Comparison of ENCODE assay signal across 11 cellular contexts in the genomic region with DNA sequence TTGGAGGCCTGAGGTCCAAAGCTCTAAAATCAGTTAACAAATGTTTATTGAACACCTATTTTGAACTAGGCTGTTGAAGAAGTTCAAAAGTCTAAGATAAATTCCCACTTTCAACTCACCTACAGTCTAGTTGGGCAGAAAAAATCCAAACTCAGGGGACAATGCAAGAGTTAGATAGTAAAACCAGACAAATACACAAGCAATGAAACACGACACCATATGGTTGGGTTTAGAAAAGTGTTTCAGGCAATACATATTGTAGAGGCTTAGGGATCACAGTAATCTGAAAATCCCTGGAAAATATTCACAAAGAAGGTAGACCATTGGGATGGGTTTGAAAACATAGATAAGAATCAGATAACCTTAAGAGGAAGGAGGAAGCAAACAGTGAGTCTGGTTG. TPM values are rescaled to one million over a fixed set of nuclear protein-coding genes. Genes with fewer than 3 reads are reported as not detected.
A peak's percentile ranks its signal among the peaks of the same experiment; 100 is the strongest.
DNase-seq lines count a peak whose midpoint lies in the region; ATAC-seq, FAIRE-seq and TF ChIP-seq lines count a peak whose summit lies in the region.
"Had no signal": no experiment of that assay in that cellular context is flagged by ENCODE, and none has a peak within 500 bp of the region (broad histone marks: within the 10 kb centered on the region; RNA-seq: fewer than 3 reads in every experiment).

No MANE protein-coding gene starts in this region.

- H3K9me3 ChIP-seq in Caco-2 (no peaks in the 10 kb centered on the region), Loucy (ENCODE audit: insufficient read depth, low read depth, low read length) (no peaks in the 10 kb centered on the region), colonic mucosa (no peaks in the 10 kb centered on the region), kidney (ENCODE audit: control insufficient read depth in 1 of 2, low read length in 2 of 2) (no peaks in the 10 kb centered on the region)
- H3K9me3 ChIP-seq: stomach had no signal

- H3K27me3 Mint-ChIP-seq in Caco-2 (ENCODE audit: insufficient read depth, unreplicated experiment) (no peaks in the 10 kb centered on the region), nephron progenitor cell (ENCODE audit: low read depth, poor library complexity) (peaks cover 13% of the 10 kb centered on the region)

- H3K9me3 Mint-ChIP-seq in Caco-2 (ENCODE audit: unreplicated experiment) (no peaks in the 10 kb centered on the region), nephron progenitor cell (no peaks in the 10 kb centered on the region)

- H3K9me2 ChIP-seq in Loucy (replicated peaks; ENCODE audit: low read depth, low read length) = no peaks in the 10 kb centered on the region

- CTCF ChIA-PET in Caco-2 (lab: Charles Lee) = interaction anchor here (0.6 to 2.2 kb wide), 8 partner anchors 12 to 281 kb away, joined by 3 to 38 read pairs (median 4); no protein-coding TSS in a partner anchor

- H3K79me2 ChIP-seq in Loucy (ENCODE audit: insufficient read depth, low read length) = peaks cover 22% of the 10 kb centered on the region

- H3K27ac Mint-ChIP-seq in Caco-2 (ENCODE audit: unreplicated experiment) (peak overlapping the region; percentile 53), nephron progenitor cell (no peak overlapping the region)

- DNase-seq in Caco-2 (no peak), colonic mucosa (no peak), nephron progenitor cell (no peak), kidney (no peak), kidney tubule cell (ENCODE audit: low spot score) (no peak)
- DNase-seq: NCI-H2081 treated with DMSO at 0.1 percent for 48 hours, small intestine, stomach had no signal

- TF ChIP-seq CTCF in Caco-2 (IDR thresholded peaks at IDR 0.05; ENCODE audit: insufficient read depth in 1 of 2, low read depth in 1 of 2, low read length in 1 of 2, severe bottlenecking in 1 of 2, unreplicated experiment in 1 of 2) (no peak), Loucy (conservative IDR thresholded peaks at IDR 0.05; ENCODE audit: low read length) (no peak), colonic mucosa (IDR thresholded peaks at IDR 0.05) (no peak), nephron progenitor cell (IDR thresholded peaks at IDR 0.05) (no peak), kidney (IDR thresholded peaks at IDR 0.05; ENCODE audit: borderline replicate concordance, extremely low read depth, insufficient read depth) (no peak)

- no peaks in the 10 kb centered on the region for H3K27me3 ChIP-seq in Caco-2 (replicated peaks; ENCODE audit: control insufficient read depth, insufficient read depth, low read length)
- H3K27me3 ChIP-seq in Loucy (ENCODE audit: insufficient read depth, low read length, poor library complexity, severe bottlenecking) = no peaks in the 10 kb centered on the region
- H3K27me3 ChIP-seq in colonic mucosa = no peaks in the 10 kb centered on the region
- H3K27me3 ChIP-seq: stomach had no signal

- POLR2A ChIA-PET in Caco-2 (lab: Charles Lee) = no interaction called here

- peak overlapping the region; percentile 96 for H3K4me2 ChIP-seq in Loucy (ENCODE audit: low read depth, low read length, poor library complexity, severe bottlenecking)

- peak overlapping the region; percentile 71 for H3K9ac ChIP-seq in Loucy (ENCODE audit: low read depth, low read length, poor library complexity, severe bottlenecking)
- peak overlapping the region; percentile 80 to 98 for H3K9ac ChIP-seq in colonic mucosa (ENCODE audit: low read depth in 2 of 2, low read length in 2 of 2)
- peak overlapping the region in 1 of 2 donors; percentile 62 for H3K9ac ChIP-seq in kidney (ENCODE audit: low read length in 2 of 2)

- no peak overlapping the region for H3K4me3 ChIP-seq in Caco-2 (ENCODE audit: low read depth, low read length)
- peak overlapping the region; percentile 85 for H3K4me3 ChIP-seq in Loucy (ENCODE audit: low read length, poor library complexity, severe bottlenecking)
- no peak overlapping the region for H3K4me3 ChIP-seq in colonic mucosa
- no peak overlapping the region for H3K4me3 ChIP-seq in kidney (ENCODE audit: low read length in 2 of 2)

- no peak for TF ChIP-seq POLR2A in GM18505 (IDR thresholded peaks at IDR 0.05; ENCODE audit: borderline replicate concordance, extremely low read depth, insufficient read depth, insufficient read length)

- H3F3A ChIP-seq in Loucy (ENCODE audit: low read depth) = peaks cover 4% of the 10 kb centered on the region; the same call in 1 of the 2 replicates

- H3K36me3 ChIP-seq in Caco-2 (ENCODE audit: control insufficient read depth, insufficient read depth, low read length) (no peaks in the 10 kb centered on the region), Loucy (ENCODE audit: insufficient read depth, low read length) (no peaks in the 10 kb centered on the region), colonic mucosa (no peaks in the 10 kb centered on the region), kidney (ENCODE audit: control insufficient read depth in 1 of 2, insufficient read depth in 2 of 2, low read length in 2 of 2) (no peaks in the 10 kb centered on the region)
- H3K36me3 ChIP-seq: stomach had no signal

- BruUV-seq in Caco-2 (replicated peaks; lab: Mats Ljungman, UMichigan) = TSS peak; percentile 59

- H3K4me3 Mint-ChIP-seq in Caco-2 (ENCODE audit: unreplicated experiment) = peak overlapping the region; percentile 95
- peak overlapping the region; percentile 94 for H3K4me3 Mint-ChIP-seq in nephron progenitor cell

- H4K20me1 ChIP-seq in Loucy (ENCODE audit: insufficient read depth, low read length, poor library complexity, severe bottlenecking) = no peaks in the 10 kb centered on the region

- H2AFZ ChIP-seq in Loucy (ENCODE audit: low read length) = peak overlapping the region; percentile 97; the same call in 1 of the 2 replicates

- intact Hi-C loops in Caco-2 (cut with micrococcal nuclease; ENCODE audit: unreplicated experiment) (loop anchor here (1.0 to 2.0 kb wide), 4 partner anchors 35 to 212 kb away; no protein-coding TSS in a partner anchor), colonic mucosa (cut with DNase I) (loop anchor here (5.0 kb wide), 1 partner anchor 209 kb away; no protein-coding TSS in a partner anchor), kidney (cut with DNase I) (no loop called here)

- H3K27ac ChIP-seq in colonic mucosa = peak overlapping the region; percentile 83
- H3K27ac ChIP-seq in kidney (ENCODE audit: low read depth in 2 of 2, low read length in 2 of 2) = no peak overlapping the region

- H3K36me3 Mint-ChIP-seq in Caco-2 (ENCODE audit: insufficient read depth, unreplicated experiment) (no peaks in the 10 kb centered on the region), nephron progenitor cell (ENCODE audit: low read depth) (no peaks in the 10 kb centered on the region)

- H3K4me1 Mint-ChIP-seq in Caco-2 (ENCODE audit: low read depth, unreplicated experiment) (peaks cover 33% of the 10 kb centered on the region), nephron progenitor cell (peaks cover 37% of the 10 kb centered on the region)

- no peak for FAIRE-seq in kidney (lab: Jason Lieb, UNC)
- FAIRE-seq: small intestine had no signal

- ATAC-seq in GM18505 (IDR thresholded peaks at IDR 0.05; ENCODE audit: unreplicated experiment) = no peak
- ATAC-seq in HG02884 (IDR thresholded peaks at IDR 0.05; ENCODE audit: unreplicated experiment) = no peak

- peaks cover 8% of the 10 kb centered on the region for H3K4me1 ChIP-seq in Caco-2
- peaks cover 47% of the 10 kb centered on the region for H3K4me1 ChIP-seq in Loucy (ENCODE audit: insufficient read depth, low read length, poor library complexity, severe bottlenecking)
- no peaks in the 10 kb centered on the region for H3K4me1 ChIP-seq in colonic mucosa
- H3K4me1 ChIP-seq in kidney (ENCODE audit: control insufficient read depth in 1 of 2, insufficient read depth in 1 of 2, low read depth in 1 of 2, low read length in 2 of 2) = peaks cover 4 to 9% of the 10 kb centered on the region in 2 donors

RNA-seq across cellular contexts. Expression of a gene that starts 1.3 kb away (rescaled TPM):
- 25.9 and 26.5 TPM in 2 replicates for total RNA-seq in Caco-2 (2022)
- total RNA-seq in colonic mucosa = 10 to 100 TPM; 38.6 to 50.2 TPM
- 51.1 TPM for total RNA-seq in kidney
- 22.3 TPM for polyA plus RNA-seq in kidney (ENCODE audit: insufficient read depth, low read depth, low replicate concordance)
